Comparison of ENCODE assay signal across 1 cellular context in the genomic region with DNA sequence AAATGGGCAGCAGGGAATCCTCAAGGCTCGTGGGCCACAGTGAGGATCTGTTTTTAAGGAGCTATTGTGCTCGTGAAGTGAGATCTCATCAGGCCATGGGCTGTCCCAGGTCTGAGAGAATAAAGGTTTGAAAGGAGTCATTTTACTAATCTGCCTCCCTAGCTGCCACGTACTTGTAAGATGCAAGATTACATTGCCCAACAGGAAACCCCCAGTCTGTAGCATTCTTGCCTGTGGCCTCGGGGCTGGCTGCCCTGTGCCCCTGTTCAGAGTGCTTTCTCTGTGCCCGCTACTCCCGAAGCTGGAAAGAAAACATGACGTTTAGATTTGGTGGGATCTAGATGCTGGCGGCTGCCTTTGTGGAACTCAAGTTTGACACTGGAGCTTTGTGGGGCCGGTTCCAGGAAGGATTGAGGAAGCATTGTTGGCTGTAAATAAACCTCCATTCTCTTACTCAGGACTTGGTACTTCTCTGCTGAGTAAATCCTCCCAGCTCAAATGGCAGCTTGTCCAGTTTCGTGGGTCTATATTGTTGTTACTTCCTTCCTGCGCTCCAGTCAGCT.
TF ChIP-seq lines count a peak whose summit lies in the region.

No MANE protein-coding gene starts in this region.

TF ChIP-seq in GM23338, 12 proteins besides CTCF, POLR2A, EP300 and RAD21 (continued from another document):
- TF ChIP-seq EZH2 (IDR thresholded peaks at IDR 0.05; ENCODE audit: low read depth, unreplicated experiment) (no peak), ZNF114 (CRISPR knock-in tag; IDR thresholded peaks at IDR 0.05) (no peak), CREB1 (CRISPR knock-in tag; IDR thresholded peaks at IDR 0.05; ENCODE audit: low read depth) (no peak), POLR2AphosphoS5 (IDR thresholded peaks at IDR 0.05; ENCODE audit: low read depth) (no peak)
- TF ChIP-seq, protein P1, sequence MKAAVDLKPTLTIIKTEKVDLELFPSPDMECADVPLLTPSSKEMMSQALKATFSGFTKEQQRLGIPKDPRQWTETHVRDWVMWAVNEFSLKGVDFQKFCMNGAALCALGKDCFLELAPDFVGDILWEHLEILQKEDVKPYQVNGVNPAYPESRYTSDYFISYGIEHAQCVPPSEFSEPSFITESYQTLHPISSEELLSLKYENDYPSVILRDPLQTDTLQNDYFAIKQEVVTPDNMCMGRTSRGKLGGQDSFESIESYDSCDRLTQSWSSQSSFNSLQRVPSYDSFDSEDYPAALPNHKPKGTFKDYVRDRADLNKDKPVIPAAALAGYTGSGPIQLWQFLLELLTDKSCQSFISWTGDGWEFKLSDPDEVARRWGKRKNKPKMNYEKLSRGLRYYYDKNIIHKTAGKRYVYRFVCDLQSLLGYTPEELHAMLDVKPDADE (IDR thresholded peaks at IDR 0.05) = no peak
- TF ChIP-seq, protein P2, sequence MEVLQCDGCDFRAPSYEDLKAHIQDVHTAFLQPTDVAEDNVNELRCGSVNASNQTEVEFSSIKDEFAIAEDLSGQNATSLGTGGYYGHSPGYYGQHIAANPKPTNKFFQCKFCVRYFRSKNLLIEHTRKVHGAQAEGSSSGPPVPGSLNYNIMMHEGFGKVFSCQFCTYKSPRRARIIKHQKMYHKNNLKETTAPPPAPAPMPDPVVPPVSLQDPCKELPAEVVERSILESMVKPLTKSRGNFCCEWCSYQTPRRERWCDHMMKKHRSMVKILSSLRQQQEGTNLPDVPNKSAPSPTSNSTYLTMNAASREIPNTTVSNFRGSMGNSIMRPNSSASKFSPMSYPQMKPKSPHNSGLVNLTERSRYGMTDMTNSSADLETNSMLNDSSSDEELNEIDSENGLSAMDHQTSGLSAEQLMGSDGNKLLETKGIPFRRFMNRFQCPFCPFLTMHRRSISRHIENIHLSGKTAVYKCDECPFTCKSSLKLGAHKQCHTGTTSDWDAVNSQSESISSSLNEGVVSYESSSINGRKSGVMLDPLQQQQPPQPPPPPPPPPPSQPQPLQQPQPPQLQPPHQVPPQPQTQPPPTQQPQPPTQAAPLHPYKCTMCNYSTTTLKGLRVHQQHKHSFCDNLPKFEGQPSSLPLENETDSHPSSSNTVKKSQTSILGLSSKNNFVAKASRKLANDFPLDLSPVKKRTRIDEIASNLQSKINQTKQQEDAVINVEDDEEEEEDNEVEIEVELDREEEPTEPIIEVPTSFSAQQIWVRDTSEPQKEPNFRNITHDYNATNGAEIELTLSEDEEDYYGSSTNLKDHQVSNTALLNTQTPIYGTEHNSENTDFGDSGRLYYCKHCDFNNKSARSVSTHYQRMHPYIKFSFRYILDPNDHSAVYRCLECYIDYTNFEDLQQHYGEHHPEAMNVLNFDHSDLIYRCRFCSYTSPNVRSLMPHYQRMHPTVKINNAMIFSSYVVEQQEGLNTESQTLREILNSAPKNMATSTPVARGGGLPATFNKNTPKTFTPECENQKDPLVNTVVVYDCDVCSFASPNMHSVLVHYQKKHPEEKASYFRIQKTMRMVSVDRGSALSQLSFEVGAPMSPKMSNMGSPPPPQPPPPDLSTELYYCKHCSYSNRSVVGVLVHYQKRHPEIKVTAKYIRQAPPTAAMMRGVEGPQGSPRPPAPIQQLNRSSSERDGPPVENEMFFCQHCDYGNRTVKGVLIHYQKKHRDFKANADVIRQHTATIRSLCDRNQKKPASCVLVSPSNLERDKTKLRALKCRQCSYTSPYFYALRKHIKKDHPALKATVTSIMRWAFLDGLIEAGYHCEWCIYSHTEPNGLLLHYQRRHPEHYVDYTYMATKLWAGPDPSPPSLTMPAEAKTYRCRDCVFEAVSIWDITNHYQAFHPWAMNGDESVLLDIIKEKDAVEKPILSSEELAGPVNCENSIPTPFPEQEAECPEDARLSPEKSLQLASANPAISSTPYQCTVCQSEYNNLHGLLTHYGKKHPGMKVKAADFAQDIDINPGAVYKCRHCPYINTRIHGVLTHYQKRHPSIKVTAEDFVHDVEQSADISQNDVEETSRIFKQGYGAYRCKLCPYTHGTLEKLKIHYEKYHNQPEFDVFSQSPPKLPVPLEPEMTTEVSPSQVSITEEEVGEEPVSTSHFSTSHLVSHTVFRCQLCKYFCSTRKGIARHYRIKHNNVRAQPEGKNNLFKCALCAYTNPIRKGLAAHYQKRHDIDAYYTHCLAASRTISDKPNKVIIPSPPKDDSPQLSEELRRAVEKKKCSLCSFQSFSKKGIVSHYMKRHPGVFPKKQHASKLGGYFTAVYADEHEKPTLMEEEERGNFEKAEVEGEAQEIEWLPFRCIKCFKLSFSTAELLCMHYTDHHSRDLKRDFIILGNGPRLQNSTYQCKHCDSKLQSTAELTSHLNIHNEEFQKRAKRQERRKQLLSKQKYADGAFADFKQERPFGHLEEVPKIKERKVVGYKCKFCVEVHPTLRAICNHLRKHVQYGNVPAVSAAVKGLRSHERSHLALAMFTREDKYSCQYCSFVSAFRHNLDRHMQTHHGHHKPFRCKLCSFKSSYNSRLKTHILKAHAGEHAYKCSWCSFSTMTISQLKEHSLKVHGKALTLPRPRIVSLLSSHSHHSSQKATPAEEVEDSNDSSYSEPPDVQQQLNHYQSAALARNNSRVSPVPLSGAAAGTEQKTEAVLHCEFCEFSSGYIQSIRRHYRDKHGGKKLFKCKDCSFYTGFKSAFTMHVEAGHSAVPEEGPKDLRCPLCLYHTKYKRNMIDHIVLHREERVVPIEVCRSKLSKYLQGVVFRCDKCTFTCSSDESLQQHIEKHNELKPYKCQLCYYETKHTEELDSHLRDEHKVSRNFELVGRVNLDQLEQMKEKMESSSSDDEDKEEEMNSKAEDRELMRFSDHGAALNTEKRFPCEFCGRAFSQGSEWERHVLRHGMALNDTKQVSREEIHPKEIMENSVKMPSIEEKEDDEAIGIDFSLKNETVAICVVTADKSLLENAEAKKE (CRISPR knock-in tag; IDR thresholded peaks at IDR 0.05) = no peak
